1 cellular context compared by ENCODE assay signal in the genomic region with DNA sequence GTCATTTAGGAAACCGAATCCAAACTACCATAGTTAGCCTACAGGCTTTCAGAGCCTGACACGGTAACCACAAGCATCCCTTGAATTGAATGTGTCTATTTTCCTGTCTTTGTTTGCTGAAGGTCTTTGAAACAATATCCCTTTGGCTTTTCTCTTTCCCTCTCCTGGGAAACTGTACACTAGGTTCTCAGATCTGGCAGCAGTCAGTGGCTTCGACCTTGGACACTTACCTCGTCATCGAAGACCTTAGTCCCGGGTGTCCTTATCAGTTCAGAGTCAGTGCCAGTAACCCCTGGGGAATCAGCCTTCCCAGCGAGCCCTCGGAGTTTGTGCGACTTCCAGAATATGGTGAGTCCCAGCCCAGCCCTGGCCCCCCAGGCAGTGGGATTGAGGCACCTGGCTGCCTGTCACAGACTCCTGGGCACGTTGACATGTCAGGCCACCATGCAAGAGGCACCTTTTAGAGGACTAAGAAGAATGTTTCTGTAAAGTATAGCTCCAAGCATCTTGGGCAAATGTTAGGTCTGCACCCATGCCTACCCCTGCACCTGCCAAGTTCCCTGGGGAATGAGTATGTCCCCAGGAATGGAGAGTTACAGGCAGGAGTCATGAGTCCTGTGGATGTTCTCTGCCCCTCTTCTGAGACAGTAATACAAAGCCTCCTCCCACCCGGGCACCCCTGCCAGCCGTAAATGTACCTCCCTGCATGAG.
A peak's percentile ranks its signal among the peaks of the same experiment; 100 is the strongest.
TF ChIP-seq lines count a peak whose summit lies in the region.

No MANE protein-coding gene starts in this region.

TF ChIP-seq in HepG2, 621 proteins besides CTCF, POLR2A, EP300 and RAD21 (continued from another document and continues in another):
- TF ChIP-seq, protein P1, sequence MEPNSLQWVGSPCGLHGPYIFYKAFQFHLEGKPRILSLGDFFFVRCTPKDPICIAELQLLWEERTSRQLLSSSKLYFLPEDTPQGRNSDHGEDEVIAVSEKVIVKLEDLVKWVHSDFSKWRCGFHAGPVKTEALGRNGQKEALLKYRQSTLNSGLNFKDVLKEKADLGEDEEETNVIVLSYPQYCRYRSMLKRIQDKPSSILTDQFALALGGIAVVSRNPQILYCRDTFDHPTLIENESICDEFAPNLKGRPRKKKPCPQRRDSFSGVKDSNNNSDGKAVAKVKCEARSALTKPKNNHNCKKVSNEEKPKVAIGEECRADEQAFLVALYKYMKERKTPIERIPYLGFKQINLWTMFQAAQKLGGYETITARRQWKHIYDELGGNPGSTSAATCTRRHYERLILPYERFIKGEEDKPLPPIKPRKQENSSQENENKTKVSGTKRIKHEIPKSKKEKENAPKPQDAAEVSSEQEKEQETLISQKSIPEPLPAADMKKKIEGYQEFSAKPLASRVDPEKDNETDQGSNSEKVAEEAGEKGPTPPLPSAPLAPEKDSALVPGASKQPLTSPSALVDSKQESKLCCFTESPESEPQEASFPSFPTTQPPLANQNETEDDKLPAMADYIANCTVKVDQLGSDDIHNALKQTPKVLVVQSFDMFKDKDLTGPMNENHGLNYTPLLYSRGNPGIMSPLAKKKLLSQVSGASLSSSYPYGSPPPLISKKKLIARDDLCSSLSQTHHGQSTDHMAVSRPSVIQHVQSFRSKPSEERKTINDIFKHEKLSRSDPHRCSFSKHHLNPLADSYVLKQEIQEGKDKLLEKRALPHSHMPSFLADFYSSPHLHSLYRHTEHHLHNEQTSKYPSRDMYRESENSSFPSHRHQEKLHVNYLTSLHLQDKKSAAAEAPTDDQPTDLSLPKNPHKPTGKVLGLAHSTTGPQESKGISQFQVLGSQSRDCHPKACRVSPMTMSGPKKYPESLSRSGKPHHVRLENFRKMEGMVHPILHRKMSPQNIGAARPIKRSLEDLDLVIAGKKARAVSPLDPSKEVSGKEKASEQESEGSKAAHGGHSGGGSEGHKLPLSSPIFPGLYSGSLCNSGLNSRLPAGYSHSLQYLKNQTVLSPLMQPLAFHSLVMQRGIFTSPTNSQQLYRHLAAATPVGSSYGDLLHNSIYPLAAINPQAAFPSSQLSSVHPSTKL (CRISPR knock-in tag; IDR thresholded peaks at IDR 0.05), result peak; percentile 90
- TF ChIP-seq ZNF792 (CRISPR knock-in tag; IDR thresholded peaks at IDR 0.05) (peak; percentile 73; the same call in 1 of the 2 replicates), ARNTL (CRISPR knock-in tag; IDR thresholded peaks at IDR 0.05) (peak; percentile 65), NCOA5 (CRISPR knock-in tag; IDR thresholded peaks at IDR 0.05) (no peak), ZNF761 (CRISPR knock-in tag; conservative IDR thresholded peaks at IDR 0.05) (no peak), ONECUT2 (CRISPR knock-in tag; IDR thresholded peaks at IDR 0.05) (peak; percentile 27; the same call in 1 of the 2 replicates), SKI (IDR thresholded peaks at IDR 0.05; ENCODE audit: partially characterized antibody) (peak; percentile 53), ZNF543 (CRISPR knock-in tag; IDR thresholded peaks at IDR 0.05) (no peak), NAIF1 (CRISPR knock-in tag; IDR thresholded peaks at IDR 0.05; ENCODE audit: borderline replicate concordance) (no peak; the same call in 1 of the 2 replicates), ZKSCAN1 (IDR thresholded peaks at IDR 0.05; ENCODE audit: low read length) (no peak), MEF2D (CRISPR knock-in tag; IDR thresholded peaks at IDR 0.05) (peak; percentile 39; the same call in 1 of the 2 replicates), ZNF230 (CRISPR knock-in tag; IDR thresholded peaks at IDR 0.05) (0 out of 2 replicates have a peak, but pooled peaks have one; percentile 53), RXRA (CRISPR knock-in tag; IDR thresholded peaks at IDR 0.05) (peak; percentile 83; the same call in 1 of the 2 replicates), ISX (CRISPR knock-in tag; conservative IDR thresholded peaks at IDR 0.05) (no peak), KMT2A (CRISPR knock-in tag; IDR thresholded peaks at IDR 0.05) (0 out of 2 replicates have a peak, but pooled peaks have one; percentile 32), RELA (CRISPR knock-in tag; IDR thresholded peaks at IDR 0.05) (0 out of 2 replicates have a peak, but pooled peaks have one; percentile 63), GLI4 (CRISPR knock-in tag; IDR thresholded peaks at IDR 0.05; ENCODE audit: borderline replicate concordance) (no peak), SMC3 (IDR thresholded peaks at IDR 0.05; ENCODE audit: low read length) (0 out of 2 replicates have a peak, but pooled peaks have one; percentile 29), BHLHE40 (IDR thresholded peaks at IDR 0.05; ENCODE audit: low read length) (no peak), NFATC3 (CRISPR knock-in tag; IDR thresholded peaks at IDR 0.05) (0 out of 2 replicates have a peak, but pooled peaks have one; percentile 34), AKAP8 (CRISPR knock-in tag; IDR thresholded peaks at IDR 0.05) (no peak), PHB2 (IDR thresholded peaks at IDR 0.05; ENCODE audit: partially characterized antibody) (no peak), ZNF260 (CRISPR knock-in tag; IDR thresholded peaks at IDR 0.05; ENCODE audit: borderline replicate concordance, low read depth) (no peak), DNMT1 (CRISPR knock-in tag; IDR thresholded peaks at IDR 0.05) (no peak), KDM2A (CRISPR knock-in tag; IDR thresholded peaks at IDR 0.05; ENCODE audit: borderline replicate concordance, low read depth) (peak; percentile 37; the same call in 1 of the 2 replicates), RXRB (CRISPR knock-in tag; IDR thresholded peaks at IDR 0.05; ENCODE audit: borderline replicate concordance) (peak; percentile 87)
- TF ChIP-seq, protein P2, sequence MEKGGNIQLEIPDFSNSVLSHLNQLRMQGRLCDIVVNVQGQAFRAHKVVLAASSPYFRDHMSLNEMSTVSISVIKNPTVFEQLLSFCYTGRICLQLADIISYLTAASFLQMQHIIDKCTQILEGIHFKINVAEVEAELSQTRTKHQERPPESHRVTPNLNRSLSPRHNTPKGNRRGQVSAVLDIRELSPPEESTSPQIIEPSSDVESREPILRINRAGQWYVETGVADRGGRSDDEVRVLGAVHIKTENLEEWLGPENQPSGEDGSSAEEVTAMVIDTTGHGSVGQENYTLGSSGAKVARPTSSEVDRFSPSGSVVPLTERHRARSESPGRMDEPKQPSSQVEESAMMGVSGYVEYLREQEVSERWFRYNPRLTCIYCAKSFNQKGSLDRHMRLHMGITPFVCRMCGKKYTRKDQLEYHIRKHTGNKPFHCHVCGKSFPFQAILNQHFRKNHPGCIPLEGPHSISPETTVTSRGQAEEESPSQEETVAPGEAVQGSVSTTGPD (CRISPR knock-in tag; IDR thresholded peaks at IDR 0.05), result peak; percentile 68; the same call in 1 of the 2 replicates
- TF ChIP-seq, protein P3, sequence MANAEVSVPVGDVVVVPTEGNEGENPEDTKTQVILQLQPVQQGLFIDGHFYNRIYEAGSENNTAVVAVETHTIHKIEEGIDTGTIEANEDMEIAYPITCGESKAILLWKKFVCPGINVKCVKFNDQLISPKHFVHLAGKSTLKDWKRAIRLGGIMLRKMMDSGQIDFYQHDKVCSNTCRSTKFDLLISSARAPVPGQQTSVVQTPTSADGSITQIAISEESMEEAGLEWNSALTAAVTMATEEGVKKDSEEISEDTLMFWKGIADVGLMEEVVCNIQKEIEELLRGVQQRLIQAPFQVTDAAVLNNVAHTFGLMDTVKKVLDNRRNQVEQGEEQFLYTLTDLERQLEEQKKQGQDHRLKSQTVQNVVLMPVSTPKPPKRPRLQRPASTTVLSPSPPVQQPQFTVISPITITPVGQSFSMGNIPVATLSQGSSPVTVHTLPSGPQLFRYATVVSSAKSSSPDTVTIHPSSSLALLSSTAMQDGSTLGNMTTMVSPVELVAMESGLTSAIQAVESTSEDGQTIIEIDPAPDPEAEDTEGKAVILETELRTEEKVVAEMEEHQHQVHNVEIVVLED (CRISPR knock-in tag; IDR thresholded peaks at IDR 0.05; ENCODE audit: borderline replicate concordance), result peak; percentile 37; the same call in 1 of the 2 replicates
- TF ChIP-seq, protein P4, sequence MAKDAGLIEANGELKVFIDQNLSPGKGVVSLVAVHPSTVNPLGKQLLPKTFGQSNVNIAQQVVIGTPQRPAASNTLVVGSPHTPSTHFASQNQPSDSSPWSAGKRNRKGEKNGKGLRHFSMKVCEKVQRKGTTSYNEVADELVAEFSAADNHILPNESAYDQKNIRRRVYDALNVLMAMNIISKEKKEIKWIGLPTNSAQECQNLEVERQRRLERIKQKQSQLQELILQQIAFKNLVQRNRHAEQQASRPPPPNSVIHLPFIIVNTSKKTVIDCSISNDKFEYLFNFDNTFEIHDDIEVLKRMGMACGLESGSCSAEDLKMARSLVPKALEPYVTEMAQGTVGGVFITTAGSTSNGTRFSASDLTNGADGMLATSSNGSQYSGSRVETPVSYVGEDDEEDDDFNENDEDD (CRISPR knock-in tag; IDR thresholded peaks at IDR 0.05; ENCODE audit: borderline replicate concordance), result peak; percentile 42; the same call in 1 of the 2 replicates
- TF ChIP-seq, protein P5, sequence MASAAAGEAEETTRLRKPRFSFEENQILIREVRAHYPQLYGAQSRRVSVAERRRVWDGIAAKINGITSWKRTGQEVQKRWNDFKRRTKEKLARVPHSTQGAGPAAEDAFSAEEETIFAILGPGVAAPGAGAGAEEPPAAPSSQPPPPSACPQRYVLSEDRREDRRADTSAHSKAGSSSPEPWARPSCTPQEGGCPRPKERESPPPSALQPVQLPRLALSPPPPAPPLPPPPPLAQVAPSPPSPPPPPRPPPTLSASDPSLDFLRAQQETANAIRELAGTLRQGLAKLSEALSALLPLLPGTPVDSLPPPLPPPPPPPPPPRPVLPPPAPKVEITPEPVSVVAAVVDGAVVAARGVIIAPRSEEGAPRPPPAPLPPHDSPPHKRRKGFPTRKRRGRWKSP (CRISPR knock-in tag; IDR thresholded peaks at IDR 0.05), result peak; percentile 25; the same call in 1 of the 2 replicates
- TF ChIP-seq, protein P6, sequence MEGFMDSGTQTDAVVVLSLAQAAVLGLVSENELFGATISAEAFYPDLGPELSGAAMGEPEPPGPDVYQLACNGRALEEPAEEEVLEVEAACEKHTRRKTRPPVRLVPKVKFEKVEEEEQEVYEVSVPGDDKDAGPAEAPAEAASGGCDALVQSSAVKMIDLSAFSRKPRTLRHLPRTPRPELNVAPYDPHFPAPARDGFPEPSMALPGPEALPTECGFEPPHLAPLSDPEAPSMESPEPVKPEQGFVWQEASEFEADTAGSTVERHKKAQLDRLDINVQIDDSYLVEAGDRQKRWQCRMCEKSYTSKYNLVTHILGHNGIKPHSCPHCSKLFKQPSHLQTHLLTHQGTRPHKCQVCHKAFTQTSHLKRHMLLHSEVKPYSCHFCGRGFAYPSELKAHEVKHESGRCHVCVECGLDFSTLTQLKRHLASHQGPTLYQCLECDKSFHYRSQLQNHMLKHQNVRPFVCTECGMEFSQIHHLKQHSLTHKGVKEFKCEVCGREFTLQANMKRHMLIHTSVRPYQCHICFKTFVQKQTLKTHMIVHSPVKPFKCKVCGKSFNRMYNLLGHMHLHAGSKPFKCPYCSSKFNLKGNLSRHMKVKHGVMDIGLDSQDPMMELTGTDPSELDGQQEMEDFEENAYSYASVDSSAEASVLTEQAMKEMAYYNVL (CRISPR knock-in tag; IDR thresholded peaks at IDR 0.05; ENCODE audit: borderline replicate concordance), result peak; percentile 99
- TF ChIP-seq, protein P7, sequence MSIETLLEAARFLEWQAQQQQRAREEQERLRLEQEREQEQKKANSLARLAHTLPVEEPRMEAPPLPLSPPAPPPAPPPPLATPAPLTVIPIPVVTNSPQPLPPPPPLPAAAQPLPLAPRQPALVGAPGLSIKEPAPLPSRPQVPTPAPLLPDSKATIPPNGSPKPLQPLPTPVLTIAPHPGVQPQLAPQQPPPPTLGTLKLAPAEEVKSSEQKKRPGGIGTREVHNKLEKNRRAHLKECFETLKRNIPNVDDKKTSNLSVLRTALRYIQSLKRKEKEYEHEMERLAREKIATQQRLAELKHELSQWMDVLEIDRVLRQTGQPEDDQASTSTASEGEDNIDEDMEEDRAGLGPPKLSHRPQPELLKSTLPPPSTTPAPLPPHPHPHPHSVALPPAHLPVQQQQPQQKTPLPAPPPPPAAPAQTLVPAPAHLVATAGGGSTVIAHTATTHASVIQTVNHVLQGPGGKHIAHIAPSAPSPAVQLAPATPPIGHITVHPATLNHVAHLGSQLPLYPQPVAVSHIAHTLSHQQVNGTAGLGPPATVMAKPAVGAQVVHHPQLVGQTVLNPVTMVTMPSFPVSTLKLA (IDR thresholded peaks at IDR 0.05), result no peak
- TF ChIP-seq, protein P8, sequence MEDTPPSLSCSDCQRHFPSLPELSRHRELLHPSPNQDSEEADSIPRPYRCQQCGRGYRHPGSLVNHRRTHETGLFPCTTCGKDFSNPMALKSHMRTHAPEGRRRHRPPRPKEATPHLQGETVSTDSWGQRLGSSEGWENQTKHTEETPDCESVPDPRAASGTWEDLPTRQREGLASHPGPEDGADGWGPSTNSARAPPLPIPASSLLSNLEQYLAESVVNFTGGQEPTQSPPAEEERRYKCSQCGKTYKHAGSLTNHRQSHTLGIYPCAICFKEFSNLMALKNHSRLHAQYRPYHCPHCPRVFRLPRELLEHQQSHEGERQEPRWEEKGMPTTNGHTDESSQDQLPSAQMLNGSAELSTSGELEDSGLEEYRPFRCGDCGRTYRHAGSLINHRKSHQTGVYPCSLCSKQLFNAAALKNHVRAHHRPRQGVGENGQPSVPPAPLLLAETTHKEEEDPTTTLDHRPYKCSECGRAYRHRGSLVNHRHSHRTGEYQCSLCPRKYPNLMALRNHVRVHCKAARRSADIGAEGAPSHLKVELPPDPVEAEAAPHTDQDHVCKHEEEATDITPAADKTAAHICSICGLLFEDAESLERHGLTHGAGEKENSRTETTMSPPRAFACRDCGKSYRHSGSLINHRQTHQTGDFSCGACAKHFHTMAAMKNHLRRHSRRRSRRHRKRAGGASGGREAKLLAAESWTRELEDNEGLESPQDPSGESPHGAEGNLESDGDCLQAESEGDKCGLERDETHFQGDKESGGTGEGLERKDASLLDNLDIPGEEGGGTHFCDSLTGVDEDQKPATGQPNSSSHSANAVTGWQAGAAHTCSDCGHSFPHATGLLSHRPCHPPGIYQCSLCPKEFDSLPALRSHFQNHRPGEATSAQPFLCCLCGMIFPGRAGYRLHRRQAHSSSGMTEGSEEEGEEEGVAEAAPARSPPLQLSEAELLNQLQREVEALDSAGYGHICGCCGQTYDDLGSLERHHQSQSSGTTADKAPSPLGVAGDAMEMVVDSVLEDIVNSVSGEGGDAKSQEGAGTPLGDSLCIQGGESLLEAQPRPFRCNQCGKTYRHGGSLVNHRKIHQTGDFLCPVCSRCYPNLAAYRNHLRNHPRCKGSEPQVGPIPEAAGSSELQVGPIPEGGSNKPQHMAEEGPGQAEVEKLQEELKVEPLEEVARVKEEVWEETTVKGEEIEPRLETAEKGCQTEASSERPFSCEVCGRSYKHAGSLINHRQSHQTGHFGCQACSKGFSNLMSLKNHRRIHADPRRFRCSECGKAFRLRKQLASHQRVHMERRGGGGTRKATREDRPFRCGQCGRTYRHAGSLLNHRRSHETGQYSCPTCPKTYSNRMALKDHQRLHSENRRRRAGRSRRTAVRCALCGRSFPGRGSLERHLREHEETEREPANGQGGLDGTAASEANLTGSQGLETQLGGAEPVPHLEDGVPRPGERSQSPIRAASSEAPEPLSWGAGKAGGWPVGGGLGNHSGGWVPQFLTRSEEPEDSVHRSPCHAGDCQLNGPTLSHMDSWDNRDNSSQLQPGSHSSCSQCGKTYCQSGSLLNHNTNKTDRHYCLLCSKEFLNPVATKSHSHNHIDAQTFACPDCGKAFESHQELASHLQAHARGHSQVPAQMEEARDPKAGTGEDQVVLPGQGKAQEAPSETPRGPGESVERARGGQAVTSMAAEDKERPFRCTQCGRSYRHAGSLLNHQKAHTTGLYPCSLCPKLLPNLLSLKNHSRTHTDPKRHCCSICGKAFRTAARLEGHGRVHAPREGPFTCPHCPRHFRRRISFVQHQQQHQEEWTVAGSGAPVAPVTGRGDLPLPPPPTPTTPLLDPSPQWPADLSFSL (CRISPR knock-in tag; IDR thresholded peaks at IDR 0.05), result 0 out of 2 replicates have a peak, but pooled peaks have one; percentile 24
